ENCODE assay signal across 24 cellular contexts in genomic region chr12:94143444-94143843, GRCh38. TPM values are rescaled to one million over a fixed set of nuclear protein-coding genes. Genes with fewer than 3 reads are reported as not detected.
DNase-seq lines count a peak whose midpoint lies in the region; FAIRE-seq and TF ChIP-seq lines count a peak whose summit lies in the region.
"Had no signal": no experiment of that assay in that cellular context is flagged by ENCODE, and none has a peak within 500 bp of the region (broad histone marks: within the 10 kb centered on the region; RNA-seq: fewer than 3 reads in every experiment).

No MANE protein-coding gene starts in this region.

- H3K36me3 ChIP-seq in CD4-positive, alpha-beta memory T cell (ENCODE audit: insufficient read depth, low read length), result no peaks in the 10 kb centered on the region
- H3K36me3 ChIP-seq in mesenchymal stem cell (ENCODE audit: control insufficient read depth in 1 of 2, insufficient read depth in 2 of 2, low read depth in 1 of 2, low read length in 2 of 2), result no peaks in the 10 kb centered on the region
- H3K36me3 ChIP-seq: BLaER1, MG63, Peyer's patch had no signal

- H4K91ac ChIP-seq in mesenchymal stem cell (ENCODE audit: low read length), result no peak overlapping the region

- no peak overlapping the region for H4K8ac ChIP-seq in mesenchymal stem cell (ENCODE audit: low read length)

- H3K4ac ChIP-seq in mesenchymal stem cell (ENCODE audit: low read depth in 1 of 2, low read length in 2 of 2), result no peak overlapping the region

- H2BK12ac ChIP-seq in mesenchymal stem cell (ENCODE audit: low read length in 2 of 2), result no peak overlapping the region

- no peaks in the 10 kb centered on the region for H3K9me3 Mint-ChIP-seq in CD4-positive, alpha-beta memory T cell
- H3K9me3 Mint-ChIP-seq: CD4-positive, CD25-positive, alpha-beta regulatory T cell had no signal

- no peaks in the 10 kb centered on the region for H3K79me1 ChIP-seq in mesenchymal stem cell (replicated peaks; ENCODE audit: low read length, poor library complexity, severe bottlenecking)

- no peak overlapping the region for H2BK120ac ChIP-seq in mesenchymal stem cell (ENCODE audit: low read depth, low read length)

- H3K23ac ChIP-seq in mesenchymal stem cell (ENCODE audit: low read length in 2 of 2), result no peak overlapping the region

- intact Hi-C loops in CD4-positive, alpha-beta memory T cell (cut with micrococcal nuclease), result loop anchor here (10.0 kb wide), 2 partner anchors 501 to 1391 kb away; no protein-coding TSS in a partner anchor

- peak overlapping the region; percentile 37 for H3K4me2 ChIP-seq in mesenchymal stem cell (ENCODE audit: low read length, poor library complexity, severe bottlenecking)
- H3K4me2 ChIP-seq: BLaER1 had no signal

- no peak overlapping the region for H2BK15ac ChIP-seq in mesenchymal stem cell (ENCODE audit: low read depth, poor library complexity, severe bottlenecking)

- POLR2A ChIA-PET in CD4-positive, alpha-beta memory T cell (lab: Charles Lee; ENCODE audit: partially characterized antibody), result interaction anchor here (0.5 to 1.3 kb wide), 2 partner anchors 64 to 461 kb away, joined by 3 to 4 read pairs; no protein-coding TSS in a partner anchor

- no peak overlapping the region for H3K4me3 ChIP-seq in CD4-positive, alpha-beta memory T cell (ENCODE audit: low read length in 2 of 2)
- no peak overlapping the region for H3K4me3 ChIP-seq in mesenchymal stem cell (ENCODE audit: insufficient read depth in 1 of 2, low read depth in 1 of 2, low read length in 2 of 2)
- H3K4me3 ChIP-seq: BLaER1, GM23248, MG63, Peyer's patch, SK-N-MC had no signal

- H2AFZ ChIP-seq in mesenchymal stem cell (ENCODE audit: low read depth, low read length), result no peak overlapping the region
- H2AFZ ChIP-seq: GM23248 had no signal

- H3K27ac Mint-ChIP-seq in CD4-positive, alpha-beta memory T cell, result peak overlapping the region in 4 of 7 donors; percentile 4 to 60 (median 52)
- H3K27ac Mint-ChIP-seq: CD4-positive, CD25-positive, alpha-beta regulatory T cell had no signal

- H3K18ac ChIP-seq in mesenchymal stem cell (ENCODE audit: low read depth in 1 of 2, low read length in 2 of 2), result no peak overlapping the region

- H2BK5ac ChIP-seq in mesenchymal stem cell (ENCODE audit: low read depth, low read length, poor library complexity, severe bottlenecking), result no peak overlapping the region

- H3K9me3 ChIP-seq in CD4-positive, alpha-beta memory T cell (ENCODE audit: control insufficient read depth in 1 of 2, low read length in 2 of 2), result no peaks in the 10 kb centered on the region
- H3K9me3 ChIP-seq in mesenchymal stem cell (ENCODE audit: control insufficient read depth, low read length), result no peaks in the 10 kb centered on the region
- H3K9me3 ChIP-seq: BLaER1, MG63, Peyer's patch had no signal

- no peak overlapping the region for H3K14ac ChIP-seq in mesenchymal stem cell (ENCODE audit: low read length in 2 of 2)

- no peak overlapping the region for H3K27ac ChIP-seq in CD4-positive, alpha-beta memory T cell (ENCODE audit: low read depth, low read length)
- peak overlapping the region; percentile 50 for H3K27ac ChIP-seq in mesenchymal stem cell (ENCODE audit: low read length, poor library complexity, severe bottlenecking)
- H3K27ac ChIP-seq: BLaER1, GM23248, Peyer's patch, SK-N-MC had no signal

- CTCF ChIA-PET in CD4-positive, alpha-beta memory T cell (lab: Charles Lee; ENCODE audit: partially characterized antibody), result interaction anchor here (0.9 to 5.0 kb wide), 10 partner anchors 8 to 641 kb away, joined by 3 to 34 read pairs (median 3); no protein-coding TSS in a partner anchor

- TF ChIP-seq CTCF in D721Med (IDR thresholded peaks at IDR 0.05; ENCODE audit: insufficient read depth, missing control alignments), result no peak

- H3K36me3 Mint-ChIP-seq in CD4-positive, alpha-beta memory T cell, result peaks cover 0 to 2% of the 10 kb centered on the region in 2 donors
- H3K36me3 Mint-ChIP-seq: CD4-positive, CD25-positive, alpha-beta regulatory T cell had no signal

- no peak overlapping the region for H3K9ac ChIP-seq in mesenchymal stem cell (ENCODE audit: low read length)
- H3K9ac ChIP-seq: BLaER1, GM23248 had no signal

- H3K27me3 Mint-ChIP-seq in CD4-positive, alpha-beta memory T cell, result no peaks in the 10 kb centered on the region

- WGBS in mesenchymal stem cell, result 74% methylated on average over 7 of the region's 7 CpGs

- H2AK5ac ChIP-seq in mesenchymal stem cell (ENCODE audit: low read length, severe bottlenecking), result peak overlapping the region; percentile 13

- H3K4me3 Mint-ChIP-seq in CD4-positive, alpha-beta memory T cell, result no peak overlapping the region

- H3K4me1 Mint-ChIP-seq in CD4-positive, alpha-beta memory T cell, result peaks cover 7 to 17% (median 8%) of the 10 kb centered on the region in 4 donors

- peaks cover 6% of the 10 kb centered on the region for H3K4me1 ChIP-seq in CD4-positive, alpha-beta memory T cell (ENCODE audit: insufficient read depth, low read length)
- H3K4me1 ChIP-seq in mesenchymal stem cell (ENCODE audit: control insufficient read depth, insufficient read depth, low read depth, low read length), result peaks cover 15% of the 10 kb centered on the region

- DNase-seq in CD4-positive, alpha-beta memory T cell, result no peak
- DNase-seq in OCI-M1 (lab: John Stamatoyannopoulos, UW) (peak; percentile 87), amniotic epithelial cell (ENCODE audit: low read depth) (peak; percentile 14), mesenchymal stem cell (no peak), D721Med (ENCODE audit: insufficient read length, low spot score) (no peak), hypothalamus (lab: John Stamatoyannopoulos, UW) (no peak), NCI-H748 (lab: John Stamatoyannopoulos, UW; ENCODE audit: unreplicated experiment) (no peak)
- DNase-seq: CD4-positive, CD25-positive, alpha-beta regulatory T cell; COR-L47; GM23248; H7; KG1; MG63; NCI-H2029; NCI-H446; NCI-H524 treated with DMSO at 0.1 percent for 48 hours; NCI-H82; NK-92 treated with Interleukin-12 subunit alpha and Interleukin-12 subunit beta, amount 100 ng/mL, for 24 hours; Peyer's patch; SHP77 treated with DMSO at 0.1 percent for 48 hours had no signal

- H3K27me3 ChIP-seq in CD4-positive, alpha-beta memory T cell (ENCODE audit: insufficient read depth, low read length), result no peaks in the 10 kb centered on the region
- H3K27me3 ChIP-seq in mesenchymal stem cell (ENCODE audit: control insufficient read depth in 1 of 2, insufficient read depth in 1 of 2, low read length in 2 of 2), result peaks cover 39 to 48% of the 10 kb centered on the region in 2 experiments
- H3K27me3 ChIP-seq: Peyer's patch had no signal

- no peak for FAIRE-seq in D721Med (lab: Jason Lieb, UNC)
- FAIRE-seq: G401.6, HTR-8/SVneo had no signal

RNA-seq across cellular contexts. Expression of gene PLXNC1, which starts 4.9 kb away (rescaled TPM):
- 10 to 100 TPM; 26.4 to 27.6 TPM for total RNA-seq in CD4-positive, alpha-beta memory T cell
- 1 to 10 TPM; 2.9 to 8.3 TPM for polyA plus RNA-seq in CD4-positive, alpha-beta memory T cell
- polyA plus RNA-seq in mesenchymal stem cell (2013, experiment 1 of 2), result 2.2 TPM
- polyA plus RNA-seq in mesenchymal stem cell (2013, experiment 2 of 2), result 2.3 TPM

Comparison
In these comparisons a context has a peak if more than half of its experiments do, and no peak if none do; other contexts are left out.
1. DNase-seq: peak in OCI-M1 (single experiment) and amniotic epithelial cell (single experiment); none in CD4-positive, alpha-beta memory T cell (0 of 5), mesenchymal stem cell (single experiment), D721Med (single experiment), hypothalamus (0 of 51) and NCI-H748 (single experiment).